In the genomic region with DNA sequence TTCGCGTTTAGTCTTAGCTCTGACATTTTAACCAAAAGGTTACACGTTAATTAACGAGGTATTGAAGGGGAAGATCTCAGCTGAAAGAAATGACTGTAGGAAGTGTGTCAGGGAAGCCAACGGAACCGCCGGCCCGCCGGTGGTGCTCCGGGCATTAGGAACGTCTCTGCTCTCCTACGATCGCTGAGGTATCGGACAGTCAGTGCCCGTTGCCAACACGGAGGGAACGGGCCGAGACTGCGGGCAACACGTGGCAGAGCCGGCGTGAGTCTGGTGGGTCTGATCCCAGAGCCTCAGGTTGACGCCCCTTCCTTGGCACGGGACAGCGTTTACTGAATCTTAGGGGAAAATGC, we compare ENCODE assay signal across 8 cellular contexts. TPM values are rescaled to one million over a fixed set of nuclear protein-coding genes. Genes with fewer than 3 reads are reported as not detected.
DNase-seq lines count a peak whose midpoint lies in the region; ATAC-seq and TF ChIP-seq lines count a peak whose summit lies in the region.
"Not testable (repeated sequence)": the region's sequence is repeated elsewhere in the genome, so short reads cannot be mapped to it uniquely, and the experiment has no call there.

No MANE protein-coding gene starts in this region.

- H3K36me3 Mint-ChIP-seq in activated naive CD8-positive, alpha-beta T cell treated with anti-CD3 and anti-CD28 coated beads for 36 hours; mesothelial cell of epicardium: not testable (repeated sequence)

- WGBS in smooth muscle cell (ENCODE audit: low lambda C conversion rate), result 2% methylated on average over 25 of the region's 25 CpGs

- H3K9me3 ChIP-seq in smooth muscle cell (replicated peaks; ENCODE audit: low read depth), result not testable (repeated sequence)

- DNase-seq in Ammon's horn (ENCODE audit: low spot score) (peak; percentile 26), SK-N-DZ (ENCODE audit: low spot score) (peak; percentile 27)
- DNase-seq in activated naive CD8-positive, alpha-beta T cell treated with anti-CD3 and anti-CD28 coated beads for 36 hours, result peak; percentile 11
- DNase-seq in fibroblast of mammary gland (ENCODE audit: low read depth); mesothelial cell of epicardium (ENCODE audit: low spot score in 2 of 2, unreplicated experiment in 2 of 2); smooth muscle cell (lab: John Stamatoyannopoulos, UW; ENCODE audit: unreplicated experiment): not testable (repeated sequence)

- ATAC-seq in GM19395 (IDR thresholded peaks at IDR 0.05; ENCODE audit: unreplicated experiment), result peak; percentile 21
- peak; percentile 10 for ATAC-seq in HG03432 (IDR thresholded peaks at IDR 0.05; ENCODE audit: unreplicated experiment)

- peaks cover 22% of the 10 kb centered on the region for H3K27me3 ChIP-seq in smooth muscle cell (ENCODE audit: low read depth)

- H3K4me2 ChIP-seq in smooth muscle cell, result peak overlapping the region; percentile 86

- H3F3A ChIP-seq in smooth muscle cell (ENCODE audit: low read depth), result not testable (repeated sequence)

- H3K4me1 ChIP-seq in smooth muscle cell (ENCODE audit: low read depth), result not testable (repeated sequence)

- peak overlapping the region; percentile 95 for H2AFZ ChIP-seq in smooth muscle cell (ENCODE audit: low read depth)

- H3K27ac ChIP-seq in smooth muscle cell (ENCODE audit: low read depth), result not testable (repeated sequence)

- H3K4me3 ChIP-seq in fibroblast of mammary gland (ENCODE audit: control insufficient read depth, low read depth, low read length) (peak overlapping the region; percentile 58), smooth muscle cell (peak overlapping the region; percentile 73)

- H3K4me3 Mint-ChIP-seq in activated naive CD8-positive, alpha-beta T cell treated with anti-CD3 and anti-CD28 coated beads for 36 hours, result peak overlapping the region; percentile 85
- H3K4me3 Mint-ChIP-seq in mesothelial cell of epicardium, result peak overlapping the region; percentile 90

- H4K20me1 ChIP-seq in smooth muscle cell (ENCODE audit: low read depth), result not testable (repeated sequence)

- not testable (repeated sequence) for TF ChIP-seq CTCF in fibroblast of mammary gland (conservative IDR thresholded peaks at IDR 0.05; ENCODE audit: control insufficient read depth, insufficient read depth, low read depth, low read length); mesothelial cell of epicardium (IDR thresholded peaks at IDR 0.05; ENCODE audit: unreplicated experiment); smooth muscle cell (IDR thresholded peaks at IDR 0.05; ENCODE audit: borderline replicate concordance, insufficient read depth, poor library complexity, severe bottlenecking)

- H3K36me3 ChIP-seq in smooth muscle cell (ENCODE audit: low read depth), result not testable (repeated sequence)

- H3K27ac Mint-ChIP-seq in activated naive CD8-positive, alpha-beta T cell treated with anti-CD3 and anti-CD28 coated beads for 36 hours, result peak overlapping the region; percentile 96
- not testable (repeated sequence) for H3K27ac Mint-ChIP-seq in mesothelial cell of epicardium

- H3K27me3 Mint-ChIP-seq in activated naive CD8-positive, alpha-beta T cell treated with anti-CD3 and anti-CD28 coated beads for 36 hours, result not testable (repeated sequence)
- H3K27me3 Mint-ChIP-seq in mesothelial cell of epicardium (ENCODE audit: low read depth), result peaks cover 47% of the 10 kb centered on the region

- not testable (repeated sequence) for H3K79me2 ChIP-seq in smooth muscle cell (ENCODE audit: low read depth)

- peaks cover 19% of the 10 kb centered on the region for H3K4me1 Mint-ChIP-seq in activated naive CD8-positive, alpha-beta T cell treated with anti-CD3 and anti-CD28 coated beads for 36 hours
- peaks cover 18% of the 10 kb centered on the region for H3K4me1 Mint-ChIP-seq in mesothelial cell of epicardium

- not testable (repeated sequence) for H3K9ac ChIP-seq in smooth muscle cell (ENCODE audit: low read depth)

- H3K9me3 Mint-ChIP-seq in activated naive CD8-positive, alpha-beta T cell treated with anti-CD3 and anti-CD28 coated beads for 36 hours; mesothelial cell of epicardium: not testable (repeated sequence)

RNA-seq across cellular contexts. Expression of a gene that starts 16.5 kb away (rescaled TPM):
- 162 and 166 TPM in 2 replicates for polyA plus RNA-seq in SK-N-DZ (2014; cell fraction: cytosol; rRNA removed)
- 184 and 214 TPM in 2 replicates for polyA plus RNA-seq in SK-N-DZ (2014; cell fraction: nucleus; rRNA removed)
- total RNA-seq in activated naive CD8-positive, alpha-beta T cell treated with anti-CD3 and anti-CD28 coated beads for 36 hours, result 10 to 100 TPM; 90.3 to 91.9 TPM
- total RNA-seq in mesothelial cell of epicardium, result 64.0 to 68.6 TPM (median 65.1 TPM) in 3 replicates
- 53.2 and 60.2 TPM in 2 replicates for total RNA-seq in smooth muscle cell
- polyA plus RNA-seq in smooth muscle cell, result 42.9 and 46.1 TPM in 2 replicates
